Comparison of ENCODE assay signal across 23 cellular contexts in genomic region chr10:44330431-44330830, GRCh38. TPM values are rescaled to one million over a fixed set of nuclear protein-coding genes. Genes with fewer than 3 reads are reported as not detected.
"Had no signal": no experiment of that assay in that cellular context is flagged by ENCODE, and none has a peak within 500 bp of the region (broad histone marks: within the 10 kb centered on the region; RNA-seq: fewer than 3 reads in every experiment).

No MANE protein-coding gene starts in this region.

- H3K27me3 ChIP-seq: colonic mucosa, dorsolateral prefrontal cortex, esophagus muscularis mucosa, foreskin keratinocyte, gastrocnemius medialis, gastroesophageal sphincter, heart left ventricle, heart right ventricle had no signal

- H3K27ac ChIP-seq: colonic mucosa, coronary artery, dorsolateral prefrontal cortex, epithelial cell of prostate, esophagus muscularis mucosa, esophagus squamous epithelium, foreskin keratinocyte, gastrocnemius medialis, gastroesophageal sphincter, heart left ventricle, heart right ventricle had no signal

- DNase-seq: colonic mucosa; cortex of kidney; dermis blood vessel endothelial cell; dorsolateral prefrontal cortex; effector CD4-positive, alpha-beta T cell; effector CD8-positive, alpha-beta T cell; effector memory CD4-positive, alpha-beta T cell; effector memory CD8-positive, alpha-beta T cell; endodermal cell; erythroblast; esophagus squamous epithelium; foreskin fibroblast; foreskin keratinocyte; foreskin melanocyte; gastrocnemius medialis; glutamatergic neuron; heart left ventricle; heart right ventricle had no signal

- H3K36me3 ChIP-seq: colonic mucosa, esophagus muscularis mucosa, esophagus squamous epithelium, gastrocnemius medialis, gastroesophageal sphincter, heart left ventricle, heart right ventricle had no signal

- H3K4me1 ChIP-seq: colonic mucosa, foreskin keratinocyte, gastroesophageal sphincter had no signal

- ATAC-seq: effector memory CD8-positive, alpha-beta T cell; esophagus mucosa; foreskin keratinocyte; gastrocnemius medialis; gastroesophageal sphincter; heart left ventricle; heart right ventricle had no signal

- H3K9me3 ChIP-seq: colonic mucosa, esophagus muscularis mucosa, esophagus squamous epithelium, gastrocnemius medialis, gastroesophageal sphincter, heart left ventricle, heart right ventricle had no signal

- H3K4me3 ChIP-seq: colonic mucosa, coronary artery, dorsolateral prefrontal cortex, esophagus muscularis mucosa, esophagus squamous epithelium, gastrocnemius medialis, gastroesophageal sphincter, heart left ventricle, heart right ventricle had no signal

RNA-seq across cellular contexts. Expression of gene CXCL12, which starts 54.5 kb away (rescaled TPM):
- total RNA-seq: foreskin keratinocyte had no signal
